ENCODE assay signal across 24 cellular contexts in genomic region chr21:37578471-37579126, GRCh38.
"Had no signal": no experiment of that assay in that cellular context is flagged by ENCODE, and none has a peak within 500 bp of the region (broad histone marks: within the 10 kb centered on the region; RNA-seq: fewer than 3 reads in every experiment).

No MANE protein-coding gene starts in this region.

- ATAC-seq: effector memory CD8-positive, alpha-beta T cell; foreskin keratinocyte; gastrocnemius medialis; gastroesophageal sphincter; heart left ventricle; heart right ventricle had no signal

- H3K27ac ChIP-seq: colonic mucosa, coronary artery, dorsolateral prefrontal cortex, epithelial cell of prostate, esophagus muscularis mucosa, esophagus squamous epithelium, foreskin keratinocyte, gastrocnemius medialis, gastroesophageal sphincter, heart left ventricle, heart right ventricle, hepatocyte had no signal

- H3K9me3 ChIP-seq: colonic mucosa had no signal

- H3K27me3 ChIP-seq: colonic mucosa, dorsolateral prefrontal cortex, esophagus muscularis mucosa, esophagus squamous epithelium, gastrocnemius medialis, gastroesophageal sphincter, heart left ventricle, heart right ventricle, hepatocyte had no signal

- H3K4me1 ChIP-seq: colonic mucosa, esophagus squamous epithelium, foreskin keratinocyte, gastroesophageal sphincter had no signal

- DNase-seq: colonic mucosa; cortex of kidney; dermis blood vessel endothelial cell; dorsolateral prefrontal cortex; effector CD4-positive, alpha-beta T cell; effector CD8-positive, alpha-beta T cell; effector memory CD4-positive, alpha-beta T cell; effector memory CD8-positive, alpha-beta T cell; endodermal cell; erythroblast; esophagus squamous epithelium; foreskin fibroblast; foreskin melanocyte; gastrocnemius medialis; glutamatergic neuron; head of caudate nucleus; heart left ventricle; heart right ventricle had no signal

- H3K4me3 ChIP-seq: colonic mucosa, coronary artery, dorsolateral prefrontal cortex, esophagus muscularis mucosa, esophagus squamous epithelium, gastrocnemius medialis, gastroesophageal sphincter, heart left ventricle, heart right ventricle, hepatocyte had no signal

- H3K36me3 ChIP-seq: colonic mucosa, esophagus muscularis mucosa, esophagus squamous epithelium, gastrocnemius medialis, gastroesophageal sphincter, heart left ventricle, heart right ventricle had no signal
